In genomic region chr3:139074565-139075115, GRCh38 we compare ENCODE assay signal across 32 cellular contexts. TPM values are rescaled to one million over a fixed set of nuclear protein-coding genes. Genes with fewer than 3 reads are reported as not detected.
"Had no signal": no experiment of that assay in that cellular context is flagged by ENCODE, and none has a peak within 500 bp of the region (broad histone marks: within the 10 kb centered on the region; RNA-seq: fewer than 3 reads in every experiment).

No MANE protein-coding gene starts in this region.

- H3K9me3 ChIP-seq: gastrocnemius medialis, pancreas, prostate gland, thyroid gland, upper lobe of right lung had no signal

- H3K4me1 Mint-ChIP-seq: naive thymus-derived CD8-positive, alpha-beta T cell; neural crest cell; stimulated activated effector memory CD8-positive, alpha-beta T cell treated with anti-CD3 and anti-CD28 coated beads, Interleukin-12 subunit alpha, Interleukin-12 subunit beta, amount 100 ng/mL, for 72 hours; stimulated activated naive CD8-positive, alpha-beta T cell treated with anti-CD3 and anti-CD28 coated beads, Interleukin-15, amount 100 ng/mL, for 72 hours; WTC11 had no signal

- H3K36me3 Mint-ChIP-seq: stimulated activated effector memory CD8-positive, alpha-beta T cell treated with anti-CD3 and anti-CD28 coated beads, Interleukin-12 subunit alpha, Interleukin-12 subunit beta, amount 100 ng/mL, for 72 hours; WTC11 had no signal

- H3K27ac ChIP-seq: gastrocnemius medialis, left lung, lower lobe of right lung, pancreas, prostate gland, sigmoid colon, thyroid gland, upper lobe of right lung had no signal

- H3K27ac Mint-ChIP-seq: activated CD4-positive, alpha-beta T cell treated with anti-CD3 and anti-CD28 coated beads, Interleukin-2, amount 10 ng/mL, durations not matched to agents 7 days and 5 days; activated CD8-positive, alpha-beta T cell treated with anti-CD3 and anti-CD28 coated beads for 36 hours; activated naive CD4-positive, alpha-beta T cell treated with anti-CD3 and anti-CD28 coated beads for 36 hours; effector memory CD8-positive, alpha-beta T cell; naive thymus-derived CD8-positive, alpha-beta T cell; stimulated activated effector memory CD8-positive, alpha-beta T cell treated with anti-CD3 and anti-CD28 coated beads, Interleukin-12 subunit alpha, Interleukin-12 subunit beta, amount 100 ng/mL, for 72 hours; WTC11 had no signal

- H3K4me1 ChIP-seq: gastrocnemius medialis, left lung, lower lobe of right lung, pancreas, prostate gland, sigmoid colon, thyroid gland, upper lobe of right lung had no signal

- ATAC-seq: activated CD8-positive, alpha-beta T cell treated with anti-CD3 and anti-CD28 coated beads for 36 hours; effector memory CD8-positive, alpha-beta T cell; gastrocnemius medialis; left lung; lower lobe of right lung; naive thymus-derived CD8-positive, alpha-beta T cell; pancreas; stimulated activated effector memory CD8-positive, alpha-beta T cell treated with anti-CD3 and anti-CD28 coated beads, Interleukin-12 subunit alpha, Interleukin-12 subunit beta, amount 100 ng/mL, for 72 hours; stimulated activated naive CD8-positive, alpha-beta T cell treated with anti-CD3 and anti-CD28 coated beads, Interleukin-15, amount 100 ng/mL, for 72 hours; upper lobe of right lung; WTC11 had no signal

- H3K4me3 ChIP-seq: gastrocnemius medialis, left lung, lower lobe of right lung, pancreas, prostate gland, sigmoid colon, thyroid gland, upper lobe of right lung had no signal

- DNase-seq: activated CD4-positive, alpha-beta T cell treated with anti-CD3 and anti-CD28 coated beads for 1 hour; activated CD4-positive, alpha-beta T cell treated with anti-CD3 and anti-CD28 coated beads, Interleukin-2, amount 10 ng/mL, durations not matched to agents 7 days and 5 days; activated CD8-positive, alpha-beta T cell treated with anti-CD3 and anti-CD28 coated beads for 36 hours; activated effector memory CD4-positive, alpha-beta T cell treated with Interleukin-2 at 50 U/mL for 16 hours; activated naive CD4-positive, alpha-beta T cell treated with anti-CD3 and anti-CD28 coated beads for 36 hours; activated T-cell treated with anti-CD3 and anti-CD28 coated beads, Interleukin-2, amount 50 U/mL, for 48 hours; amygdala; caudate nucleus; cortex of kidney; effector memory CD8-positive, alpha-beta T cell; erythroblast; gastrocnemius medialis; glutamatergic neuron; left lung; lower lobe of right lung; mesenchymal stem cell; naive thymus-derived CD8-positive, alpha-beta T cell; nucleus accumbens; pancreas; retina; sigmoid colon; small intestine; stimulated activated CD4-positive, alpha-beta T cell treated with anti-CD3 and anti-CD28 coated beads, Interleukin-4, amount 100 ng/mL, for 24 hours; stimulated activated naive CD8-positive, alpha-beta T cell treated with anti-CD3 and anti-CD28 coated beads, Interleukin-15, amount 100 ng/mL, for 72 hours; substantia nigra; thyroid gland; upper lobe of right lung had no signal

- H3K27me3 ChIP-seq: gastrocnemius medialis, left lung, pancreas, sigmoid colon, thyroid gland had no signal

- H3K36me3 ChIP-seq: gastrocnemius medialis, left lung, lower lobe of right lung, pancreas, prostate gland, sigmoid colon, thyroid gland, upper lobe of right lung had no signal

- H3K4me3 Mint-ChIP-seq: activated CD4-positive, alpha-beta T cell treated with anti-CD3 and anti-CD28 coated beads, Interleukin-2, amount 10 ng/mL, durations not matched to agents 7 days and 5 days; activated CD8-positive, alpha-beta T cell treated with anti-CD3 and anti-CD28 coated beads for 36 hours; activated naive CD4-positive, alpha-beta T cell treated with anti-CD3 and anti-CD28 coated beads for 36 hours; effector memory CD8-positive, alpha-beta T cell; naive thymus-derived CD8-positive, alpha-beta T cell; neural crest cell; stimulated activated effector memory CD8-positive, alpha-beta T cell treated with anti-CD3 and anti-CD28 coated beads, Interleukin-12 subunit alpha, Interleukin-12 subunit beta, amount 100 ng/mL, for 72 hours; stimulated activated naive CD8-positive, alpha-beta T cell treated with anti-CD3 and anti-CD28 coated beads, Interleukin-15, amount 100 ng/mL, for 72 hours; WTC11 had no signal

RNA-seq across cellular contexts. Expression of gene PRR23C, which starts 29.9 kb away (rescaled TPM):
- total RNA-seq: activated CD4-positive, alpha-beta T cell treated with anti-CD3 and anti-CD28 coated beads, Interleukin-2, amount 10 ng/mL, durations not matched to agents 7 days and 5 days; activated CD8-positive, alpha-beta T cell treated with anti-CD3 and anti-CD28 coated beads for 36 hours; activated naive CD4-positive, alpha-beta T cell treated with anti-CD3 and anti-CD28 coated beads for 36 hours; chondrocyte; gastrocnemius medialis; left lung; lower lobe of right lung; naive thymus-derived CD8-positive, alpha-beta T cell; neural crest cell; pancreas; sigmoid colon; thyroid gland; upper lobe of right lung; WTC11 had no signal
- polyA plus RNA-seq: naive thymus-derived CD8-positive, alpha-beta T cell; pancreas; sigmoid colon; small intestine had no signal

RNA-seq across cellular contexts. Expression of gene PRR23B, which starts 53.9 kb away (rescaled TPM):
- total RNA-seq: activated CD4-positive, alpha-beta T cell treated with anti-CD3 and anti-CD28 coated beads, Interleukin-2, amount 10 ng/mL, durations not matched to agents 7 days and 5 days; activated CD8-positive, alpha-beta T cell treated with anti-CD3 and anti-CD28 coated beads for 36 hours; activated naive CD4-positive, alpha-beta T cell treated with anti-CD3 and anti-CD28 coated beads for 36 hours; chondrocyte; gastrocnemius medialis; left lung; lower lobe of right lung; naive thymus-derived CD8-positive, alpha-beta T cell; neural crest cell; pancreas; sigmoid colon; thyroid gland; upper lobe of right lung; WTC11 had no signal
- polyA plus RNA-seq: naive thymus-derived CD8-positive, alpha-beta T cell; pancreas; sigmoid colon; small intestine had no signal
